20 cellular contexts compared by ENCODE assay signal in the genomic region with DNA sequence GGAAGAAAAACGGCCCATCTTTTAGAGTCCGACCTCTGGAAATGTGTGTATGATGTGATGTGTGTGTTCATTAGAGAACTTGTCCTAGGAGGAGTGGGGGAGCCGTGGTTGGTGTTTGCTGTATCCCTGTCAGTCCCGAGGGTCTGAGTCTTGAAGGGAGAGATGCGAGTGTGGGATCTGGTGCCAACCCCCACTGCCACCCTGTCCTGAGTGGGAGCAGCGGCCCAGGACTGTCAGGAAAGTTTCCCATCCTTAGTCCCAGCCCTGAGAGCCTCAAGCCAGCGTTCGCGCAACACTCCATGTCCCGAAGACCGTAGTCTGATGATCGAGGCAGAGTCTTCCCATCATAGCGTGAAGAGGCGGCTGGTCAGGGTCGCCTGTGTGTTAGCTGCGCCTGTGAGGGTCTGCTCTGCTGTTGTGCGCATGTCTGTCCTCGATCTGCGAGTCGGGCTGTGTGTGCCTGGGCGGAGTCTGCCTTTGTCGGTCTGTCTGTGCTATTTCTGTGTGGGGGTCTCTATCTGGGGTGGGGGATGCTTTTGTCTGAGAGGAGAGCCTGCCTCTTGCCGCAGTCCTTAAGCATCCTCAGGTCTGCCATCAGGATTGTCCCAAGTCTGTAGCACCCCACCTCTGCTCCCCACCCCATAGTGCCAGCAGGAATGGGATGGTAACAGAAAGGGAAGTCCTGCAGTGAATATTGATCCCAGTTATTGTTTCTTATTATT. TPM values are rescaled to one million over a fixed set of nuclear protein-coding genes. Genes with fewer than 3 reads are reported as not detected.
A peak's percentile ranks its signal among the peaks of the same experiment; 100 is the strongest.
DNase-seq lines count a peak whose midpoint lies in the region; ATAC-seq and TF ChIP-seq lines count a peak whose summit lies in the region.
"Had no signal": no experiment of that assay in that cellular context is flagged by ENCODE, and none has a peak within 500 bp of the region (broad histone marks: within the 10 kb centered on the region; RNA-seq: fewer than 3 reads in every experiment).

No MANE protein-coding gene starts in this region.

- intact Hi-C loops in aorta (cut with DNase I), result no loop called here

- H3K9me3 Mint-ChIP-seq in activated T-cell treated with anti-CD3 and anti-CD28 coated beads, Interleukin-2, amount 50 U/mL, for 72 hours, result no peaks in the 10 kb centered on the region
- no peaks in the 10 kb centered on the region for H3K9me3 Mint-ChIP-seq in WTC11
- no peaks in the 10 kb centered on the region for H3K9me3 Mint-ChIP-seq in natural killer cell treated with Interleukin-12 subunit alpha and Interleukin-12 subunit beta and Interleukin-15 and Interleukin-18, amount 100 ng/mL, for 72 hours

- no peaks in the 10 kb centered on the region for H3K36me3 ChIP-seq in aorta (ENCODE audit: control insufficient read depth in 1 of 2, insufficient read depth in 2 of 2, low read length in 1 of 2)

- peaks cover 4 to 10% of the 10 kb centered on the region in 2 donors for H3K36me3 Mint-ChIP-seq in activated T-cell treated with anti-CD3 and anti-CD28 coated beads, Interleukin-2, amount 50 U/mL, for 72 hours (ENCODE audit: insufficient read depth in 2 of 2)
- peaks cover 6% of the 10 kb centered on the region; the same call in 1 of the 2 replicates for H3K36me3 Mint-ChIP-seq in WTC11
- H3K36me3 Mint-ChIP-seq in natural killer cell treated with Interleukin-12 subunit alpha and Interleukin-12 subunit beta and Interleukin-15 and Interleukin-18, amount 100 ng/mL, for 72 hours, result peaks cover 7% of the 10 kb centered on the region
- H3K36me3 Mint-ChIP-seq: CD4-positive, alpha-beta memory T cell had no signal

- H3K27ac ChIP-seq in aorta (ENCODE audit: low read depth in 1 of 2, low read length in 2 of 2), result no peak overlapping the region
- H3K27ac ChIP-seq: PC-9 had no signal

- CTCF ChIA-PET in WTC11 (lab: Charles Lee), result interaction anchor here (0.6 to 1.7 kb wide), 7 partner anchors 18 to 155 kb away, joined by 3 to 10 read pairs (median 4); no protein-coding TSS in a partner anchor

- no peak overlapping the region for H3K27ac Mint-ChIP-seq in activated T-cell treated with anti-CD3 and anti-CD28 coated beads, Interleukin-2, amount 50 U/mL, for 72 hours
- H3K27ac Mint-ChIP-seq in WTC11, result no peak overlapping the region
- no peak overlapping the region for H3K27ac Mint-ChIP-seq in natural killer cell treated with Interleukin-12 subunit alpha and Interleukin-12 subunit beta and Interleukin-15 and Interleukin-18, amount 100 ng/mL, for 72 hours
- H3K27ac Mint-ChIP-seq: activated T-cell treated with anti-CD3 and anti-CD28 coated beads, Interleukin-2, amount 50 U/mL, for 24 hours; CD4-positive, alpha-beta memory T cell; stimulated activated naive CD8-positive, alpha-beta T cell treated with anti-CD3 and anti-CD28 coated beads, Interleukin-15, Interleukin-2, amounts not matched to agents 100 ng/mL and 50 ng/mL, for 24 hours had no signal

- DNase-seq in activated T-cell treated with anti-CD3 and anti-CD28 coated beads, Interleukin-2, amount 50 U/mL, for 72 hours, result no peak
- no peak for DNase-seq in activated T-cell treated with anti-CD3 and anti-CD28 coated beads, Interleukin-2, amount 50 U/mL, for 48 hours
- DNase-seq in WTC11 (ENCODE audit: low spot score) (peak; percentile 23), mesenteric fat pad (ENCODE audit: low spot score) (peak; percentile 80), aorta (peak; percentile 24), NCI-H146 (lab: John Stamatoyannopoulos, UW) (no peak), COLO829 (ENCODE audit: low spot score) (no peak)
- DNase-seq in natural killer cell treated with Interleukin-12 subunit alpha and Interleukin-12 subunit beta and Interleukin-15 and Interleukin-18, amount 100 ng/mL, for 72 hours (ENCODE audit: low spot score), result no peak
- DNase-seq: activated CD4-positive, alpha-beta T cell treated with anti-CD3 and anti-CD28 coated beads, Interleukin-2, amount 50 U/mL, for 4 hours; CD4-positive, alpha-beta memory T cell; NCI-H1694 treated with DMSO at 0.1 percent for 48 hours; NCI-H510A; PC-9 had no signal

- no peaks in the 10 kb centered on the region for H3K9me3 ChIP-seq in aorta (ENCODE audit: control insufficient read depth, low read length)

- H3K27me3 Mint-ChIP-seq in activated T-cell treated with anti-CD3 and anti-CD28 coated beads, Interleukin-2, amount 50 U/mL, for 72 hours (ENCODE audit: low read depth), result peaks cover 78% of the 10 kb centered on the region
- H3K27me3 Mint-ChIP-seq in WTC11 (ENCODE audit: low read depth), result peaks cover 98% of the 10 kb centered on the region
- H3K27me3 Mint-ChIP-seq in natural killer cell treated with Interleukin-12 subunit alpha and Interleukin-12 subunit beta and Interleukin-15 and Interleukin-18, amount 100 ng/mL, for 72 hours, result peaks cover 53 to 59% of the 10 kb centered on the region in 2 donors

- 4 to 5% methylated on average over 23 of the region's 23 CpGs for WGBS in aorta, 2 donors

- H3K27me3 ChIP-seq in aorta (ENCODE audit: control insufficient read depth in 1 of 2, insufficient read depth in 2 of 2, low read length in 1 of 2), result peaks cover 0 to 5% of the 10 kb centered on the region in 2 donors

- ATAC-seq in activated T-cell treated with anti-CD3 and anti-CD28 coated beads, Interleukin-2, amount 50 U/mL, for 72 hours (replicated peaks in 1 of 2), result no peak
- ATAC-seq in WTC11 (0 out of 2 replicates have a peak, but pooled peaks have one; percentile 1), aorta (ENCODE audit: low FRiP score) (no peak)
- ATAC-seq in natural killer cell treated with Interleukin-12 subunit alpha and Interleukin-12 subunit beta and Interleukin-15 and Interleukin-18, amount 100 ng/mL, for 72 hours, result no peak

- no peaks in the 10 kb centered on the region for H3K4me1 Mint-ChIP-seq in activated T-cell treated with anti-CD3 and anti-CD28 coated beads, Interleukin-2, amount 50 U/mL, for 72 hours (ENCODE audit: low read depth)
- H3K4me1 Mint-ChIP-seq in WTC11, result peaks cover 40% of the 10 kb centered on the region
- peaks cover 0 to 20% of the 10 kb centered on the region in 2 donors for H3K4me1 Mint-ChIP-seq in natural killer cell treated with Interleukin-12 subunit alpha and Interleukin-12 subunit beta and Interleukin-15 and Interleukin-18, amount 100 ng/mL, for 72 hours (ENCODE audit: low read depth in 2 of 2)

- POLR2A ChIA-PET in WTC11 (lab: Charles Lee), result interaction anchor here (0.5 kb wide), 1 partner anchor 181 kb away, joined by 3 read pairs; no protein-coding TSS in a partner anchor

- TF ChIP-seq CTCF in WTC11 (IDR thresholded peaks at IDR 0.05), result no peak

- H3K4me3 ChIP-seq in aorta (ENCODE audit: low read length in 2 of 2), result no peak overlapping the region
- H3K4me3 ChIP-seq: PC-9 had no signal

- H3K4me3 Mint-ChIP-seq in activated T-cell treated with anti-CD3 and anti-CD28 coated beads, Interleukin-2, amount 50 U/mL, for 72 hours, result peak overlapping the region; percentile 4 to 58
- H3K4me3 Mint-ChIP-seq in WTC11, result peak overlapping the region; percentile 58
- no peak overlapping the region for H3K4me3 Mint-ChIP-seq in natural killer cell treated with Interleukin-12 subunit alpha and Interleukin-12 subunit beta and Interleukin-15 and Interleukin-18, amount 100 ng/mL, for 72 hours
- H3K4me3 Mint-ChIP-seq: activated T-cell treated with anti-CD3 and anti-CD28 coated beads, Interleukin-2, amount 50 U/mL, for 24 hours; stimulated activated naive CD8-positive, alpha-beta T cell treated with anti-CD3 and anti-CD28 coated beads, Interleukin-15, Interleukin-2, amounts not matched to agents 100 ng/mL and 50 ng/mL, for 24 hours had no signal

- H3K4me1 ChIP-seq in aorta (ENCODE audit: control insufficient read depth in 1 of 2, insufficient read depth in 2 of 2, low read length in 2 of 2), result no peaks in the 10 kb centered on the region

TF ChIP-seq in WTC11, 78 proteins besides CTCF, POLR2A, EP300 and RAD21 (continues in another document):
- TF ChIP-seq CREB1 (CRISPR knock-in tag; IDR thresholded peaks at IDR 0.05) (no peak), ZNF232 (CRISPR knock-in tag; IDR thresholded peaks at IDR 0.05) (no peak), ZNF121 (CRISPR knock-in tag; IDR thresholded peaks at IDR 0.05) (no peak), ZNF423 (CRISPR knock-in tag; IDR thresholded peaks at IDR 0.05) (no peak), ZNF416 (CRISPR knock-in tag; IDR thresholded peaks at IDR 0.05) (no peak), RELA (CRISPR knock-in tag; IDR thresholded peaks at IDR 0.05; ENCODE audit: borderline replicate concordance) (no peak)

RNA-seq across cellular contexts. Expression of a gene that starts 0.5 kb away (rescaled TPM):
- total RNA-seq in activated T-cell treated with anti-CD3 and anti-CD28 coated beads, Interleukin-2, amount 50 U/mL, for 72 hours, result under 1 TPM in 1 of 2 donors, not detected in 1; 0.14 TPM
- not detected in 3 replicates for total RNA-seq in WTC11 (2021)
- not detected for total RNA-seq in mesenteric fat pad
- not detected for total RNA-seq in aorta
- not detected for polyA plus RNA-seq in aorta
- total RNA-seq in natural killer cell treated with Interleukin-12 subunit alpha and Interleukin-12 subunit beta and Interleukin-15 and Interleukin-18, amount 100 ng/mL, for 72 hours, result not detected
- total RNA-seq: CD4-positive, alpha-beta memory T cell; fibroblast of villous mesenchyme; liver; myocyte; PC-9; pulmonary artery endothelial cell; urinary bladder had no signal
- polyA plus RNA-seq: CD4-positive, alpha-beta memory T cell; liver had no signal

RNA-seq across cellular contexts. Expression of a gene that starts 3.2 kb away (rescaled TPM):
- total RNA-seq in activated T-cell treated with anti-CD3 and anti-CD28 coated beads, Interleukin-2, amount 50 U/mL, for 72 hours, result not detected
- total RNA-seq in WTC11 (2021), result 0.07 to 0.13 TPM (median 0.09 TPM) in 3 replicates
- total RNA-seq in mesenteric fat pad, result not detected
- not detected for total RNA-seq in aorta
- polyA plus RNA-seq in aorta, result not detected
- total RNA-seq in natural killer cell treated with Interleukin-12 subunit alpha and Interleukin-12 subunit beta and Interleukin-15 and Interleukin-18, amount 100 ng/mL, for 72 hours, result not detected
- total RNA-seq: CD4-positive, alpha-beta memory T cell; liver; myocyte; PC-9; pulmonary artery endothelial cell had no signal
- polyA plus RNA-seq: CD4-positive, alpha-beta memory T cell; liver had no signal

Comparison
In these comparisons a context has a peak if more than half of its experiments do, and no peak if none do; other contexts are left out.
1. DNase-seq: peak in WTC11 (single experiment), mesenteric fat pad (single experiment) and aorta (2 of 2); none in activated T-cell treated with anti-CD3 and anti-CD28 coated beads, Interleukin-2, amount 50 U/mL, for 72 hours (0 of 2), activated T-cell treated with anti-CD3 and anti-CD28 coated beads, Interleukin-2, amount 50 U/mL, for 48 hours (0 of 2), NCI-H146 (single experiment), COLO829 (single experiment) and natural killer cell treated with Interleukin-12 subunit alpha and Interleukin-12 subunit beta and Interleukin-15 and Interleukin-18, amount 100 ng/mL, for 72 hours (single experiment).